21 cellular contexts compared by ENCODE assay signal in the genomic region with DNA sequence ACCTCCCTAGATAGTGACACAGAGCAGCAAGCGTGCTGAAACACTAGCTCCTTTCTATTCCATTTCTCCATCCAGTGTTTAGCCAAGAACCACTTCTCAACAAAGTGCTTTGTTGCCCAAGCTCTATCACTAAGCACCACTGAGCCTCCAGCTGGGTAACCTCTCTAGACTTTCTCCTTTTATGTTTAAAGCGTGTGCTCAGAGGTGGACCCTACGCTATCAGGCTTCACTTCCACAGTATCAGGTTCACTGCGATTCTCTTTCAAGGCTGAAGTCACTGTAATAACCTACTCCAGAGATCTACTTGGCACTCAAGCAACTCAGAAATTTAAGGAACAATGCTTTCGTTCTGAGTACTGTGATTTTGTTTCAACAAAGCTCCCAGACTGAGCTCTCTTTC.
"Had no signal": no experiment of that assay in that cellular context is flagged by ENCODE, and none has a peak within 500 bp of the region (broad histone marks: within the 10 kb centered on the region; RNA-seq: fewer than 3 reads in every experiment).

No MANE protein-coding gene starts in this region.

- H3K36me3 ChIP-seq: esophagus squamous epithelium, left lung had no signal

- ATAC-seq: activated T-helper 17 cell treated with anti-CD3 and anti-CD28 coated beads, Interleukin-2, amount 50 U/mL, for 72 hours; left lung; natural killer cell treated with Interleukin-12 subunit alpha and Interleukin-12 subunit beta and Interleukin-15 and Interleukin-18, amount 100 ng/mL, for 72 hours; stimulated activated naive CD8-positive, alpha-beta T cell treated with anti-CD3 and anti-CD28 coated beads, Interleukin-15, Interleukin-2, amounts not matched to agents 100 U/mL and 50 U/mL, for 24 hours had no signal

- FAIRE-seq: astrocyte, endometrium, islet of Langerhans, TTC549, urothelium cell line had no signal

- H3K4me1 ChIP-seq: esophagus squamous epithelium, left lung, testis had no signal

- DNase-seq: activated B cell treated with CpG ODN at 0.5 μM for 24 hours; activated CD4-positive, alpha-beta T cell treated with anti-CD3 and anti-CD28 coated beads, Interleukin-2, amount 10 ng/mL, durations not matched to agents 7 days and 5 days; activated CD8-positive, alpha-beta memory T cell treated with anti-CD3 and anti-CD28 coated beads for 24 hours; activated naive CD4-positive, alpha-beta T cell treated with anti-CD3 and anti-CD28 coated beads for 36 hours; activated T-cell treated with anti-CD3 and anti-CD28 coated beads for 4 hours; dorsolateral prefrontal cortex; esophagus squamous epithelium; foreskin fibroblast; head of caudate nucleus; left lung; stimulated activated CD4-positive, alpha-beta T cell treated with anti-CD3 and anti-CD28 coated beads, Interleukin-2, amount 100 ng/mL, for 48 hours; stimulated activated CD8-positive, alpha-beta memory T cell treated with anti-CD3 and anti-CD28 coated beads, Interleukin-4, amount 100 ng/mL, for 48 hours; stimulated activated naive CD8-positive, alpha-beta T cell treated with anti-CD3 and anti-CD28 coated beads, Interleukin-15, Interleukin-2, amounts not matched to agents 100 U/mL and 50 U/mL, for 24 hours; testis had no signal

- H3K27me3 ChIP-seq: left lung, testis had no signal

- H3K4me3 ChIP-seq: esophagus squamous epithelium, left lung, testis had no signal

- H3K27ac ChIP-seq: dorsolateral prefrontal cortex, esophagus squamous epithelium, left lung, testis had no signal

- H3K9me3 ChIP-seq: esophagus squamous epithelium, left lung, testis had no signal
